ENCODE assay signal across 21 cellular contexts in genomic region chr17:41912925-41913324, GRCh38. TPM values are rescaled to one million over a fixed set of nuclear protein-coding genes. Genes with fewer than 3 reads are reported as not detected.
A peak's percentile ranks its signal among the peaks of the same experiment; 100 is the strongest.
DNase-seq lines count a peak whose midpoint lies in the region; ATAC-seq, FAIRE-seq and TF ChIP-seq lines count a peak whose summit lies in the region.
"Had no signal": no experiment of that assay in that cellular context is flagged by ENCODE, and none has a peak within 500 bp of the region (broad histone marks: within the 10 kb centered on the region; RNA-seq: fewer than 3 reads in every experiment).

No MANE protein-coding gene starts in this region.

- H3K36me3 ChIP-seq in CD8-positive, alpha-beta T cell (ENCODE audit: insufficient read depth, low read length): peaks cover 43% of the 10 kb centered on the region
- H3K36me3 ChIP-seq in hepatocyte (replicated peaks; ENCODE audit: insufficient read depth, low read depth): no peaks in the 10 kb centered on the region

- CTCF ChIA-PET in A549 (lab: Yijun Ruan, JAX): interaction anchor here (0.9 to 11.5 kb wide), 10 partner anchors 9 to 107 kb away, joined by 3 to 111 read pairs (median 4); partner anchors contain the start of genes NKIRAS2 and ODAD4
- CTCF ChIA-PET in CD8-positive, alpha-beta T cell (lab: Charles Lee): interaction anchor here (0.7 kb wide), 1 partner anchor 50 kb away, joined by 3 read pairs; no protein-coding TSS in a partner anchor

- peak overlapping the region; percentile 91 for H3K4me2 ChIP-seq in A549
- H3K4me2 ChIP-seq in hepatocyte: no peak overlapping the region

- no peak overlapping the region for H2AFZ ChIP-seq in hepatocyte
- H2AFZ ChIP-seq: parathyroid adenoma had no signal

- H3K4me1 Mint-ChIP-seq in CD8-positive, alpha-beta T cell (ENCODE audit: low read depth): peaks cover 28% of the 10 kb centered on the region
- peaks cover 51% of the 10 kb centered on the region for H3K4me1 Mint-ChIP-seq in stimulated activated naive CD8-positive, alpha-beta T cell treated with anti-CD3 and anti-CD28 coated beads, Interleukin-15, amount 100 ng/mL, for 72 hours

- peaks cover 73% of the 10 kb centered on the region for H3K79me2 ChIP-seq in hepatocyte

- no peak for ATAC-seq in A549
- ATAC-seq in CD8-positive, alpha-beta T cell: no peak
- no peak for ATAC-seq in HG02885 (IDR thresholded peaks at IDR 0.05; ENCODE audit: poor library complexity, unreplicated experiment)
- no peak for ATAC-seq in stimulated activated naive CD8-positive, alpha-beta T cell treated with anti-CD3 and anti-CD28 coated beads, Interleukin-15, amount 100 ng/mL, for 72 hours
- ATAC-seq: gastroesophageal sphincter; HCT116; naive thymus-derived CD4-positive, alpha-beta T cell; stimulated activated effector memory CD8-positive, alpha-beta T cell treated with anti-CD3 and anti-CD28 coated beads, Interleukin-12 subunit alpha, Interleukin-12 subunit beta, amount 100 ng/mL, for 72 hours had no signal

- H3K27me3 Mint-ChIP-seq in CD8-positive, alpha-beta T cell (ENCODE audit: low read depth): no peaks in the 10 kb centered on the region
- no peaks in the 10 kb centered on the region for H3K27me3 Mint-ChIP-seq in stimulated activated naive CD8-positive, alpha-beta T cell treated with anti-CD3 and anti-CD28 coated beads, Interleukin-15, amount 100 ng/mL, for 72 hours
- H3K27me3 Mint-ChIP-seq: activated CD4-positive, alpha-beta memory T cell treated with anti-CD3 and anti-CD28 coated beads, Interleukin-2, amount 10 ng/mL, durations not matched to agents 7 days and 5 days; memory B cell; naive thymus-derived CD4-positive, alpha-beta T cell had no signal

- H3K36me3 Mint-ChIP-seq in CD8-positive, alpha-beta T cell: peaks cover 60% of the 10 kb centered on the region

- H4K20me1 ChIP-seq in hepatocyte (ENCODE audit: insufficient read depth, poor library complexity, severe bottlenecking): peaks cover 53% of the 10 kb centered on the region

- TF ChIP-seq RAD21 in A549 (conservative IDR thresholded peaks at IDR 0.05 in 1 of 2, IDR thresholded peaks at IDR 0.05 in 1 of 2): peak in 1 of 2 experiments; percentile 31; a peak in 2 of 5 replicates

- H3K27ac ChIP-seq in A549: peak overlapping the region; percentile 93 to 96
- H3K27ac ChIP-seq in CD8-positive, alpha-beta T cell (ENCODE audit: low read depth, low read length): no peak overlapping the region
- peak overlapping the region; percentile 86 for H3K27ac ChIP-seq in hepatocyte
- H3K27ac ChIP-seq: epithelial cell of prostate, gastroesophageal sphincter, parathyroid adenoma, sigmoid colon, testis had no signal

- 87% methylated on average over 1 of the region's 1 CpG for WGBS in A549 (ENCODE audit: missing lambda C conversion rate)
- WGBS in hepatocyte (ENCODE audit: low lambda C conversion rate, missing lambda C conversion rate): 81% methylated on average over 1 of the region's 1 CpG

- no peaks in the 10 kb centered on the region for H3K27me3 ChIP-seq in CD8-positive, alpha-beta T cell (ENCODE audit: insufficient read depth, low read length)
- H3K27me3 ChIP-seq in hepatocyte: no peaks in the 10 kb centered on the region
- H3K27me3 ChIP-seq: gastroesophageal sphincter, sigmoid colon, testis had no signal

- H3K4me3 Mint-ChIP-seq in CD8-positive, alpha-beta T cell: no peak overlapping the region
- no peak overlapping the region for H3K4me3 Mint-ChIP-seq in stimulated activated naive CD8-positive, alpha-beta T cell treated with anti-CD3 and anti-CD28 coated beads, Interleukin-15, amount 100 ng/mL, for 72 hours
- H3K4me3 Mint-ChIP-seq: activated CD4-positive, alpha-beta memory T cell treated with anti-CD3 and anti-CD28 coated beads, Interleukin-2, amount 10 ng/mL, durations not matched to agents 7 days and 5 days; memory B cell; naive thymus-derived CD4-positive, alpha-beta T cell; stimulated activated effector memory CD8-positive, alpha-beta T cell treated with anti-CD3 and anti-CD28 coated beads, Interleukin-12 subunit alpha, Interleukin-12 subunit beta, amount 100 ng/mL, for 72 hours had no signal

- H3K9me3 ChIP-seq in A549 (no peaks in the 10 kb centered on the region), hepatocyte (ENCODE audit: low read depth) (no peaks in the 10 kb centered on the region)
- H3K9me3 ChIP-seq in CD8-positive, alpha-beta T cell (ENCODE audit: low read length): no peaks in the 10 kb centered on the region
- H3K9me3 ChIP-seq: gastroesophageal sphincter, sigmoid colon, testis had no signal

- H3K4me3 ChIP-seq in A549 (no peak overlapping the region), astrocyte of the cerebellum (ENCODE audit: low read depth, low read length) (no peak overlapping the region), hepatocyte (no peak overlapping the region)
- H3K4me3 ChIP-seq in CD8-positive, alpha-beta T cell (ENCODE audit: low read depth, low read length): no peak overlapping the region
- H3K4me3 ChIP-seq: gastroesophageal sphincter, sigmoid colon, testis had no signal

- TF ChIP-seq CTCF in A549 (IDR thresholded peaks at IDR 0.05): no peak; the same call in 2 of the 3 replicates
- no peak for TF ChIP-seq CTCF in CD8-positive, alpha-beta T cell (IDR thresholded peaks at IDR 0.05)
- TF ChIP-seq CTCF in astrocyte of the cerebellum (IDR thresholded peaks at IDR 0.05; ENCODE audit: low read depth, low read length, missing control alignments): peak; percentile 44
- TF ChIP-seq CTCF in hepatocyte (IDR thresholded peaks at IDR 0.05; ENCODE audit: poor library complexity): no peak

- no peak for DNase-seq in A549 (ENCODE audit: low read depth in 1 of 2, low spot score in 1 of 2)
- no peak for DNase-seq in CD8-positive, alpha-beta T cell
- DNase-seq in astrocyte of the cerebellum (ENCODE audit: low read depth): no peak
- DNase-seq in hepatocyte (ENCODE audit: low spot score): no peak
- no peak for DNase-seq in DMS79 treated with DMSO at 0.1 percent for 48 hours (lab: John Stamatoyannopoulos, UW)
- DNase-seq in stimulated activated naive CD8-positive, alpha-beta T cell treated with anti-CD3 and anti-CD28 coated beads, Interleukin-15, amount 100 ng/mL, for 72 hours: no peak
- DNase-seq: activated CD4-positive, alpha-beta memory T cell treated with anti-CD3 and anti-CD28 coated beads, Interleukin-2, amount 10 ng/mL, durations not matched to agents 7 days and 5 days; activated T-cell treated with anti-CD3 and anti-CD28 coated beads for 4 hours; naive thymus-derived CD4-positive, alpha-beta T cell; NCI-H1417 treated with DMSO at 0.1 percent for 48 hours; NCI-H526; sigmoid colon; T1000; testis had no signal

- peaks cover 95% of the 10 kb centered on the region for H3K4me1 ChIP-seq in A549
- peaks cover 17% of the 10 kb centered on the region for H3K4me1 ChIP-seq in CD8-positive, alpha-beta T cell (ENCODE audit: insufficient read depth, low read length)
- H3K4me1 ChIP-seq in hepatocyte (ENCODE audit: insufficient read depth): peaks cover 43% of the 10 kb centered on the region
- H3K4me1 ChIP-seq: parathyroid adenoma had no signal

- TF ChIP-seq EP300 in A549 (IDR thresholded peaks at IDR 0.05): no peak

- H3K9me3 Mint-ChIP-seq in CD8-positive, alpha-beta T cell: no peaks in the 10 kb centered on the region
- H3K9me3 Mint-ChIP-seq in stimulated activated naive CD8-positive, alpha-beta T cell treated with anti-CD3 and anti-CD28 coated beads, Interleukin-15, amount 100 ng/mL, for 72 hours: no peaks in the 10 kb centered on the region
- H3K9me3 Mint-ChIP-seq: activated CD4-positive, alpha-beta memory T cell treated with anti-CD3 and anti-CD28 coated beads, Interleukin-2, amount 10 ng/mL, durations not matched to agents 7 days and 5 days; memory B cell; naive thymus-derived CD4-positive, alpha-beta T cell; stimulated activated effector memory CD8-positive, alpha-beta T cell treated with anti-CD3 and anti-CD28 coated beads, Interleukin-12 subunit alpha, Interleukin-12 subunit beta, amount 100 ng/mL, for 72 hours had no signal

- FAIRE-seq in A549 (lab: Jason Lieb, UNC): peak; percentile 51

- H3K27ac Mint-ChIP-seq in CD8-positive, alpha-beta T cell: peak overlapping the region; percentile 45
- H3K27ac Mint-ChIP-seq in stimulated activated naive CD8-positive, alpha-beta T cell treated with anti-CD3 and anti-CD28 coated beads, Interleukin-15, amount 100 ng/mL, for 72 hours: no peak overlapping the region
- H3K27ac Mint-ChIP-seq: activated CD4-positive, alpha-beta memory T cell treated with anti-CD3 and anti-CD28 coated beads, Interleukin-2, amount 10 ng/mL, durations not matched to agents 7 days and 5 days; stimulated activated effector memory CD8-positive, alpha-beta T cell treated with anti-CD3 and anti-CD28 coated beads, Interleukin-12 subunit alpha, Interleukin-12 subunit beta, amount 100 ng/mL, for 72 hours had no signal

- no peaks in the 10 kb centered on the region for H3K9me2 ChIP-seq in hepatocyte (replicated peaks; ENCODE audit: insufficient read depth)

- no peak for TF ChIP-seq POLR2A in A549 (IDR thresholded peaks at IDR 0.05; ENCODE audit: low read length)

- POLR2A ChIA-PET in A549 (lab: Yijun Ruan, JAX): interaction anchor here (2.1 kb wide), 1 partner anchor 17 kb away, joined by 9 read pairs; the partner anchor contains the start of gene ODAD4
- POLR2A ChIA-PET in CD8-positive, alpha-beta T cell (lab: Charles Lee): interaction anchor here (0.8 kb wide), 1 partner anchor 18 kb away, joined by 3 read pairs; the partner anchor contains the start of gene ODAD4

- intact Hi-C loops in CD8-positive, alpha-beta T cell (cut with DNase I, micrococcal nuclease): no loop called here

- in situ Hi-C loops in astrocyte of the cerebellum (cut with HindIII; ENCODE audit: low sequenced_read_pairs): no loop called here

RNA-seq across cellular contexts. Expression of gene ACLY, which starts 5.8 kb away (rescaled TPM):
- polyA plus RNA-seq in A549 (2011; rRNA removed): 367 and 376 TPM in 2 replicates
- 262 and 313 TPM in 2 replicates for polyA plus RNA-seq in A549 (2012; cell fraction: cytosol; rRNA removed)
- 414 and 459 TPM in 2 replicates for polyA plus RNA-seq in A549 (2012; cell fraction: nucleus; rRNA removed)
- 337 to 355 TPM (median 344 TPM) in 3 replicates for polyA plus RNA-seq in A549 (2017; fragmentation: RNase III; extraction: RNeasy Plus Mini Kit Qiagen cat#74134 plus additional on column Dnase treatment)
- 672 and 786 TPM in 2 replicates for polyA minus RNA-seq in A549 (2011; rRNA and poly(A)+ RNA removed)
- 10 to 100 TPM; 24.9 to 25.0 TPM for total RNA-seq in CD8-positive, alpha-beta T cell
- 157 and 167 TPM in 2 replicates for total RNA-seq in hepatocyte
- polyA plus RNA-seq in hepatocyte: 82.1 and 101 TPM in 2 replicates

RNA-seq across cellular contexts. Expression of gene ODAD4, which starts 17.5 kb away (rescaled TPM):
- polyA plus RNA-seq in A549 (2011; rRNA removed) (2.0 and 2.3 TPM in 2 replicates), A549 (2017; fragmentation: RNase III; extraction: RNeasy Plus Mini Kit Qiagen cat#74134 plus additional on column Dnase treatment) (2.2 to 2.5 TPM (median 2.3 TPM) in 3 replicates), hepatocyte (0.75 and 0.76 TPM in 2 replicates)
- polyA plus RNA-seq in A549 (2012; cell fraction: cytosol; rRNA removed): 0.47 and 0.56 TPM in 2 replicates
- 0.64 and 0.80 TPM in 2 replicates for polyA plus RNA-seq in A549 (2012; cell fraction: nucleus; rRNA removed)
- 2.8 TPM in 2 replicates for polyA minus RNA-seq in A549 (2011; rRNA and poly(A)+ RNA removed)
- total RNA-seq in CD8-positive, alpha-beta T cell: 1 to 10 TPM; 1.1 to 1.6 TPM
- total RNA-seq in hepatocyte: 0.52 and 0.53 TPM in 2 replicates

RNA-seq across cellular contexts. Expression of gene KLHL11, which starts 47.7 kb away (rescaled TPM):
- 12.7 and 13.7 TPM in 2 replicates for polyA plus RNA-seq in A549 (2011; rRNA removed)
- 3.3 and 4.2 TPM in 2 replicates for polyA plus RNA-seq in A549 (2012; cell fraction: cytosol; rRNA removed)
- 2.4 and 2.8 TPM in 2 replicates for polyA plus RNA-seq in A549 (2012; cell fraction: nucleus; rRNA removed)
- 3.1 to 3.8 TPM (median 3.8 TPM) in 3 replicates for polyA plus RNA-seq in A549 (2017; fragmentation: RNase III; extraction: RNeasy Plus Mini Kit Qiagen cat#74134 plus additional on column Dnase treatment)
- polyA minus RNA-seq in A549 (2011; rRNA and poly(A)+ RNA removed): 36.7 and 42.0 TPM in 2 replicates
- total RNA-seq in CD8-positive, alpha-beta T cell: 10 to 100 TPM; 38.4 to 38.9 TPM
- 21.5 and 25.2 TPM in 2 replicates for total RNA-seq in hepatocyte
- 9.0 and 10.0 TPM in 2 replicates for polyA plus RNA-seq in hepatocyte

RNA-seq across cellular contexts. Expression of gene CNP, which starts 53.7 kb away (rescaled TPM):
- polyA plus RNA-seq in A549 (2011; rRNA removed) (38.6 and 49.8 TPM in 2 replicates), A549 (2017; fragmentation: RNase III; extraction: RNeasy Plus Mini Kit Qiagen cat#74134 plus additional on column Dnase treatment) (113 to 118 TPM (median 116 TPM) in 3 replicates), hepatocyte (77.7 and 97.0 TPM in 2 replicates)
- polyA plus RNA-seq in A549 (2012; cell fraction: cytosol; rRNA removed): 42.8 and 51.2 TPM in 2 replicates
- 57.8 and 66.7 TPM in 2 replicates for polyA plus RNA-seq in A549 (2012; cell fraction: nucleus; rRNA removed)
- polyA minus RNA-seq in A549 (2011; rRNA and poly(A)+ RNA removed): 133 and 161 TPM in 2 replicates
- 10 to 100 TPM; 16.7 to 18.8 TPM for total RNA-seq in CD8-positive, alpha-beta T cell
- total RNA-seq in hepatocyte: 59.8 and 61.4 TPM in 2 replicates
